26 cellular contexts compared by ENCODE assay signal in genomic region chr12:124529595-124530276, GRCh38. TPM values are rescaled to one million over a fixed set of nuclear protein-coding genes. Genes with fewer than 3 reads are reported as not detected.
A peak's percentile ranks its signal among the peaks of the same experiment; 100 is the strongest.
DNase-seq lines count a peak whose midpoint lies in the region; ATAC-seq, FAIRE-seq and TF ChIP-seq lines count a peak whose summit lies in the region.
"Had no signal": no experiment of that assay in that cellular context is flagged by ENCODE, and none has a peak within 500 bp of the region (broad histone marks: within the 10 kb centered on the region; RNA-seq: fewer than 3 reads in every experiment).

No MANE protein-coding gene starts in this region.

- POLR2A ChIA-PET in HepG2 (lab: Yijun Ruan, JAX): interaction anchor here (1.0 kb wide), 1 partner anchor 11 kb away, joined by 3 read pairs; no protein-coding TSS in a partner anchor
- POLR2A ChIA-PET in K562 (lab: Yijun Ruan, JAX): interaction anchor here (1.1 kb wide), 1 partner anchor 11 kb away, joined by 6 read pairs; no protein-coding TSS in a partner anchor

- TF ChIP-seq CTCF in HepG2 (CRISPR knock-in tag; IDR thresholded peaks at IDR 0.05): no peak
- no peak for TF ChIP-seq CTCF in right lobe of liver (IDR thresholded peaks at IDR 0.05)
- no peak for TF ChIP-seq CTCF in K562 (IDR thresholded peaks at IDR 0.05 in 2 of 3, conservative IDR thresholded peaks at IDR 0.05 in 1 of 3; ENCODE audit: insufficient read depth in 2 of 3, low read depth in 1 of 3, low read length in 3 of 3)
- no peak for TF ChIP-seq CTCF in osteoblast (IDR thresholded peaks at IDR 0.05; ENCODE audit: extremely low read depth, low read depth, low read length)
- no peak for TF ChIP-seq CTCF in gastroesophageal sphincter (IDR thresholded peaks at IDR 0.05)

- no peak for TF ChIP-seq POLR2A in HepG2 (IDR thresholded peaks at IDR 0.05; ENCODE audit: insufficient read depth in 1 of 2, low read depth in 2 of 2, low read length in 2 of 2)
- TF ChIP-seq POLR2A in right lobe of liver (IDR thresholded peaks at IDR 0.05): no peak
- TF ChIP-seq POLR2A in K562 (conservative IDR thresholded peaks at IDR 0.05): no peak
- TF ChIP-seq POLR2A in gastroesophageal sphincter (IDR thresholded peaks at IDR 0.05): no peak

- 94% methylated on average over 4 of the region's 4 CpGs for WGBS in HepG2 (ENCODE audit: low lambda C conversion rate)
- 87% methylated on average over 4 of the region's 4 CpGs for WGBS in right lobe of liver (ENCODE audit: insufficient coverage, low coverage, low lambda C conversion rate, missing lambda C conversion rate)
- 66% methylated on average over 4 of the region's 4 CpGs for WGBS in K562 (ENCODE audit: insufficient coverage, low coverage, missing lambda C conversion rate)
- 78 to 93% methylated on average over 2 to 4 of the region's 4 CpGs for WGBS in gastroesophageal sphincter (ENCODE audit: low coverage in 1 of 2), 2 donors

- TF ChIP-seq EP300 in HepG2 (IDR thresholded peaks at IDR 0.05; ENCODE audit: low read depth in 2 of 2, low read length in 2 of 2): no peak
- TF ChIP-seq EP300 in HepG2 (CRISPR knock-in tag; IDR thresholded peaks at IDR 0.05; ENCODE audit: borderline replicate concordance): no peak
- no peak for TF ChIP-seq EP300 in K562 (IDR thresholded peaks at IDR 0.05; ENCODE audit: low read length)
- TF ChIP-seq EP300 in gastroesophageal sphincter (IDR thresholded peaks at IDR 0.05): no peak

- FAIRE-seq in HepG2 (lab: Jason Lieb, UNC) (no peak), K562 (lab: Jason Lieb, UNC) (no peak)
- FAIRE-seq: GM12892, GM19239, RCC 7860 had no signal

- no peak overlapping the region for H2AFZ ChIP-seq in HepG2 (ENCODE audit: low read length)
- H2AFZ ChIP-seq in K562 (ENCODE audit: low read depth, low read length): no peak overlapping the region
- no peak overlapping the region for H2AFZ ChIP-seq in osteoblast (ENCODE audit: low read length)

- H3K9me3 ChIP-seq in HepG2 (ENCODE audit: low read length): no peaks in the 10 kb centered on the region
- no peaks in the 10 kb centered on the region for H3K9me3 ChIP-seq in right lobe of liver
- H3K9me3 ChIP-seq in K562 (replicated peaks; ENCODE audit: control insufficient read depth, insufficient read depth, low read depth, low read length): no peaks in the 10 kb centered on the region
- no peaks in the 10 kb centered on the region for H3K9me3 ChIP-seq in osteoblast (ENCODE audit: low read depth, low read length)
- H3K9me3 ChIP-seq in gastroesophageal sphincter: no peaks in the 10 kb centered on the region
- H3K9me3 ChIP-seq: BE2C, SK-N-SH had no signal

- H3K36me3 ChIP-seq in HepG2 (replicated peaks in 1 of 2; ENCODE audit: control insufficient read depth in 1 of 2, insufficient read depth in 2 of 2, low read length in 2 of 2): no peaks in the 10 kb centered on the region
- no peaks in the 10 kb centered on the region for H3K36me3 ChIP-seq in right lobe of liver
- peaks cover 10% of the 10 kb centered on the region; the same call in 1 of the 3 replicates for H3K36me3 ChIP-seq in K562 (ENCODE audit: control insufficient read depth, insufficient read depth, low read length)
- peaks cover 3% of the 10 kb centered on the region for H3K36me3 ChIP-seq in osteoblast (ENCODE audit: insufficient read depth, low read length)
- H3K36me3 ChIP-seq in gastroesophageal sphincter: peaks cover 0 to 5% of the 10 kb centered on the region in 2 donors

- no peak for ATAC-seq in HepG2
- ATAC-seq in right lobe of liver: no peak
- no peak for ATAC-seq in K562
- ATAC-seq in HG02840 (IDR thresholded peaks at IDR 0.05; ENCODE audit: low FRiP score, unreplicated experiment): no peak
- no peak for ATAC-seq in gastroesophageal sphincter

- in situ Hi-C loops in HepG2 (cut with HindIII; ENCODE audit: extremely low pct_ligation_motif_present, low pct_unique_long_range_greater_than_20kb): no loop called here
- in situ Hi-C loops in K562 (cut with MboI): no loop called here

- H3K4me1 ChIP-seq in HepG2 (ENCODE audit: insufficient read depth, low read length) (no peaks in the 10 kb centered on the region), right lobe of liver (no peaks in the 10 kb centered on the region), K562 (replicated peaks in 1 of 2; ENCODE audit: control insufficient read depth in 2 of 2, insufficient read depth in 2 of 2, low read length in 2 of 2) (peaks cover 0 to 45% of the 10 kb centered on the region in 2 experiments; a peak in 2 of 5 replicates), osteoblast (ENCODE audit: insufficient read depth, low read length) (peaks cover under 1% of the 10 kb centered on the region), gastroesophageal sphincter (peaks cover 0 to 80% (median 7%) of the 10 kb centered on the region in 3 donors)

- no peak overlapping the region for H3K4me3 ChIP-seq in HepG2 (replicated peaks in 1 of 3; ENCODE audit: insufficient read depth in 1 of 3, low read depth in 2 of 3, low read length in 3 of 3)
- no peak overlapping the region for H3K4me3 ChIP-seq in right lobe of liver
- no peak overlapping the region for H3K4me3 ChIP-seq in K562
- no peak overlapping the region for H3K4me3 ChIP-seq in osteoblast (ENCODE audit: insufficient read depth, low read length)
- no peak overlapping the region for H3K4me3 ChIP-seq in gastroesophageal sphincter

- peaks cover 5% of the 10 kb centered on the region for H3K79me2 ChIP-seq in HepG2 (ENCODE audit: insufficient read depth, low read length)
- H3K79me2 ChIP-seq in K562 (ENCODE audit: control insufficient read depth, insufficient read depth, low read length): peaks cover 26% of the 10 kb centered on the region
- peaks cover 84% of the 10 kb centered on the region for H3K79me2 ChIP-seq in osteoblast (ENCODE audit: insufficient read depth, low read length)

- CTCF ChIA-PET in HepG2 (lab: Yijun Ruan, JAX; ENCODE audit: low intra/inter-chr PET ratio, low total read pairs): no interaction called here
- CTCF ChIA-PET in K562 (lab: Yijun Ruan, JAX; ENCODE audit: low intra/inter-chr PET ratio): no interaction called here

- H3K27ac ChIP-seq in HepG2 (ENCODE audit: extremely low read length, insufficient read depth, low read length) (no peak overlapping the region), right lobe of liver (no peak overlapping the region), K562 (ENCODE audit: extremely low read depth, low read depth, low read length) (no peak overlapping the region), osteoblast (ENCODE audit: low read depth, low read length) (no peak overlapping the region), gastroesophageal sphincter (no peak overlapping the region)
- H3K27ac ChIP-seq: 22Rv1 had no signal

- intact Hi-C loops in HepG2 (cut with micrococcal nuclease; ENCODE audit: unreplicated experiment) (no loop called here), right lobe of liver (cut with DNase I) (no loop called here), K562 (cut with micrococcal nuclease) (no loop called here)

- H3K4me2 ChIP-seq in HepG2 (ENCODE audit: low read depth, low read length) (no peak overlapping the region), K562 (ENCODE audit: insufficient read depth, low read length) (no peak overlapping the region), osteoblast (ENCODE audit: insufficient read depth, low read length) (no peak overlapping the region)
- H3K4me2 ChIP-seq: SK-N-SH had no signal

- 0 out of 2 replicates have a peak, but pooled peaks cover 3% of the 10 kb centered on the region for H4K20me1 ChIP-seq in HepG2 (ENCODE audit: insufficient read depth, low read length)
- H4K20me1 ChIP-seq in K562 (replicated peaks; ENCODE audit: control insufficient read depth, insufficient read depth, low read length): peaks cover 9% of the 10 kb centered on the region
- H4K20me1 ChIP-seq in osteoblast (ENCODE audit: insufficient read depth, low read length): peaks cover 46% of the 10 kb centered on the region

- no TSS peak for BruUV-seq in HepG2 (replicated peaks; lab: Mats Ljungman, UMichigan)
- no TSS peak for BruUV-seq in K562 (replicated peaks; lab: Mats Ljungman, UMichigan)

- H3K27me3 ChIP-seq in HepG2 (ENCODE audit: control insufficient read depth in 1 of 2, insufficient read depth in 2 of 2, low read length in 2 of 2): no peaks in the 10 kb centered on the region
- no peaks in the 10 kb centered on the region for H3K27me3 ChIP-seq in right lobe of liver
- no peaks in the 10 kb centered on the region for H3K27me3 ChIP-seq in K562 (ENCODE audit: control insufficient read depth in 2 of 2, insufficient read depth in 2 of 2, low read length in 2 of 2)
- no peaks in the 10 kb centered on the region for H3K27me3 ChIP-seq in osteoblast (ENCODE audit: insufficient read depth, low read length)
- no peaks in the 10 kb centered on the region for H3K27me3 ChIP-seq in gastroesophageal sphincter
- H3K27me3 ChIP-seq: BE2C had no signal

- no peak for DNase-seq in HepG2 (ENCODE audit: low spot score)
- DNase-seq in right lobe of liver: no peak
- DNase-seq in K562 (ENCODE audit: extremely low read depth in 1 of 4, low spot score in 3 of 4): no peak
- DNase-seq in osteoblast (ENCODE audit: insufficient read length, low spot score, missing footprints): peak; percentile 79
- DNase-seq in NCI-H1436 (lab: John Stamatoyannopoulos, UW): no peak
- no peak for DNase-seq in stimulated activated CD4-positive, alpha-beta T cell treated with anti-CD3 and anti-CD28 coated beads, Interleukin-2, amount 100 ng/mL, for 24 hours
- DNase-seq: ACHN; BE2C; CD4-positive, CD25-positive, alpha-beta regulatory T cell; DMS153; DND-41; H7; NCI-H1092 treated with DMSO at 0.1 percent for 48 hours; NCI-H146; NCI-H1930; NCI-H2107; NCI-H524; NCI-H748 treated with DMSO at 0.1 percent for 48 hours; SIG-M5; SK-N-SH had no signal

- no peaks in the 10 kb centered on the region for H3K9me1 ChIP-seq in K562 (ENCODE audit: control insufficient read depth, insufficient read depth, low read length)

- H3K9ac ChIP-seq in HepG2 (ENCODE audit: insufficient read depth, low read depth, low read length) (no peak overlapping the region), K562 (ENCODE audit: insufficient read depth in 1 of 2, low read depth in 2 of 2, low read length in 2 of 2) (no peak overlapping the region)
- H3K9ac ChIP-seq: SK-N-SH had no signal

- TF ChIP-seq RAD21 in HepG2 (CRISPR knock-in tag; IDR thresholded peaks at IDR 0.05) (no peak), K562 (CRISPR knock-in tag; conservative IDR thresholded peaks at IDR 0.05 in 1 of 2, IDR thresholded peaks at IDR 0.05 in 1 of 2) (no peak)

RNA-seq across cellular contexts. Expression of gene NCOR2, which starts 37.7 kb away (rescaled TPM):
- total RNA-seq in HepG2 (2016; rRNA removed; fragmentation: Illumina TruSeq; extraction: Trizol) (5.7 and 6.1 TPM in 2 replicates), right lobe of liver (10 to 100 TPM; 38.1 to 87.5 (median 45.0) TPM), K562 (2014; rRNA removed) (18.2 and 22.3 TPM in 2 replicates), K562 (2014; rRNA removed; fragmentation: Illumina TruSeq; extraction: Trizol) (2.8 and 4.1 TPM in 2 replicates), K562 (2015; rRNA removed; fragmentation: Illumina TruSeq; extraction: Trizol) (8.1 and 8.4 TPM in 2 replicates), K562 (2021) (124 and 126 TPM in 2 replicates), osteoblast (45.2 and 47.1 TPM in 2 replicates), gastroesophageal sphincter (100 to 1,000 TPM in 2 of 4 donors, 10 to 100 TPM in 2; 67.2 to 148 (median 105) TPM)
- total RNA-seq in HepG2 (2016; cell fraction: cytosol; rRNA removed; fragmentation: Illumina TruSeq; extraction: Trizol; ENCODE audit: low read depth): 10.5 and 12.4 TPM in 2 replicates
- 5.6 and 7.1 TPM in 2 replicates for total RNA-seq in HepG2 (2016; cell fraction: insoluble cytoplasmic fraction; rRNA removed; fragmentation: Illumina TruSeq; extraction: Trizol)
- total RNA-seq in HepG2 (2016; cell fraction: membrane; rRNA removed; fragmentation: Illumina TruSeq; extraction: Trizol): 15.2 and 16.6 TPM in 2 replicates
- total RNA-seq in HepG2 (2016; cell fraction: nucleus; rRNA removed; fragmentation: Illumina TruSeq; extraction: Trizol): 12.4 and 13.1 TPM in 2 replicates
- polyA plus RNA-seq in HepG2 (2011; rRNA removed) (4.5 and 4.8 TPM in 2 replicates), K562 (2011; rRNA removed) (3.1 and 4.2 TPM in 2 replicates), K562 (2014; fragmentation: Illumina TruSeq; extraction: Trizol) (22.6 and 36.3 TPM in 2 replicates), K562 (2014; fragmentation: Nextera tagmentation; extraction: Ambion mirVana) (under 1 TPM; 0.18 to 0.20 TPM), K562 (2014; rRNA removed) (24.9 and 29.2 TPM in 2 replicates)
- 2.8 and 4.1 TPM in 2 replicates for polyA plus RNA-seq in HepG2 (2011; cell fraction: cytosol; rRNA removed)
- 30.4 and 39.4 TPM in 2 replicates for polyA plus RNA-seq in HepG2 (2011; cell fraction: nucleus; rRNA removed)
- 32.8 and 41.1 TPM in 2 replicates for polyA plus RNA-seq in HepG2 (2012)
- polyA plus RNA-seq in HepG2 (2016; cell fraction: cytosol; fragmentation: Illumina TruSeq; extraction: Trizol; ENCODE audit: low read depth): 2.8 and 3.1 TPM in 2 replicates
- 17.3 and 24.8 TPM in 2 replicates for polyA plus RNA-seq in HepG2 (2016; cell fraction: insoluble cytoplasmic fraction; fragmentation: Illumina TruSeq; extraction: Trizol; ENCODE audit: low read depth)
- polyA plus RNA-seq in HepG2 (2016; cell fraction: membrane; fragmentation: Illumina TruSeq; extraction: Trizol; ENCODE audit: low read depth): 7.1 and 8.9 TPM in 2 replicates
- 43.0 and 54.1 TPM in 2 replicates for polyA plus RNA-seq in HepG2 (2016; cell fraction: nucleus; fragmentation: Illumina TruSeq; extraction: Trizol; ENCODE audit: insufficient read depth, low read depth)
- polyA minus RNA-seq in HepG2 (2011; rRNA and poly(A)+ RNA removed; ENCODE audit: low replicate concordance): 21.9 and 23.2 TPM in 2 replicates
- polyA minus RNA-seq in HepG2 (2011; cell fraction: cytosol; rRNA and poly(A)+ RNA removed): 16.5 and 17.0 TPM in 2 replicates
- 20.9 and 22.6 TPM in 2 replicates for polyA minus RNA-seq in HepG2 (2011; cell fraction: nucleus; rRNA and poly(A)+ RNA removed)
- 66.7 and 165 TPM in 2 replicates for total RNA-seq in K562 (2011; cell fraction: chromatin; rRNA removed; ENCODE audit: low replicate concordance)
- total RNA-seq in K562 (2011; cell fraction: nucleolus; rRNA removed): 51.9 and 54.2 TPM in 2 replicates
- 57.6 and 83.1 TPM in 2 replicates for total RNA-seq in K562 (2011; cell fraction: nucleoplasm; rRNA removed)
- 4.1 and 9.7 TPM in 2 replicates for polyA plus RNA-seq in K562 (2011; cell fraction: cytosol; rRNA removed)
- polyA plus RNA-seq in K562 (2011; cell fraction: nucleus; rRNA removed): 20.4 and 29.6 TPM in 2 replicates
- 56.5 and 65.0 TPM in 2 replicates for polyA plus RNA-seq in K562 (2012)
- 7.3 and 9.9 TPM in 2 replicates for polyA minus RNA-seq in K562 (2011; rRNA and poly(A)+ RNA removed)
- 27.1 and 60.8 TPM in 2 replicates for polyA minus RNA-seq in K562 (2011; cell fraction: cytosol; rRNA and poly(A)+ RNA removed)
- 18.8 and 19.2 TPM in 2 replicates for polyA minus RNA-seq in K562 (2011; cell fraction: nucleus; rRNA and poly(A)+ RNA removed)

Comparison
In these comparisons a context has a peak if more than half of its experiments do, and no peak if none do; other contexts are left out.
1. Of the 241 proteins assayed by ChIP-seq in both HepG2 and K562: peak only in HepG2: none; only in K562: ZFP36 and ZNF407; in both: none; in neither: 239.